ENCODE assay signal across 1 cellular context in the genomic region with DNA sequence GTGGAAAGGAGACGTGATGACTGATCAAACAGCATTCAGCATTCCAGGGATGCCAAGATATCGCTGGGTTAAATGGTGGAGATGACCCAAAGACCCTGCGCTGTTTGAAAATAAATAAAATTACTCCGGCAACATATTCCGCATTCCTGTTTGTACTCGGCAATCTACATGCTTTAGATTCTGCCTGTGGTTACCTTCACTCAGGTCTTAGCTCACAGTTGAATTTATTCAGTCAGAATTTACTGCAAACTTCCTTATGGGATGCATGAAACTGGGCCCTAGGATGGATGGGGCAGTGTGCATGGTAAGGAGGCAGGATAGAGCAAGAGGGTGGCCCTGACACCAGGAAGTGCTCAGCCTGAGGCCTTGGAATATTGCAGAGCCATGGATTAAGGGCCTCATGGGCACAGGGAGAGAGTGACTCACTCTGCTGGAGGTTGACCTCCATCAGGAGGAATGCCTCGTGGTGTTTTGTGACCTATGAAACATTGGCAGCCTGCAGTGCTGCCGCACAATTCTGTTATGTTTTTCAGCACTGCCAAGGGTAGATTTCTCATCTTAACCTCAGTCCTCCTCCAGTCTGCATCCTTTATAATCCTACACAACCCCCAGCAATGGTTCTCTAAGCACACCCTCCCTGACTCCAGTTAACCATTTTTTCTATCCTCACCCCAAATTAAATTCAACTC.
A peak's percentile ranks its signal among the peaks of the same experiment; 100 is the strongest.
TF ChIP-seq lines count a peak whose summit lies in the region.

No MANE protein-coding gene starts in this region.

TF ChIP-seq in HepG2, 621 proteins besides CTCF, POLR2A, EP300 and RAD21 (continued from another document and continues in another):
- TF ChIP-seq KIAA2018 (CRISPR knock-in tag; IDR thresholded peaks at IDR 0.05; ENCODE audit: borderline replicate concordance), result no peak
- TF ChIP-seq TP53 (CRISPR knock-in tag; conservative IDR thresholded peaks at IDR 0.05), result 0 out of 2 replicates have a peak, but pooled peaks have one; percentile 34
- no peak for TF ChIP-seq CHD4 (IDR thresholded peaks at IDR 0.05; ENCODE audit: borderline replicate concordance, low read length)
- TF ChIP-seq STAG1 (CRISPR knock-in tag; IDR thresholded peaks at IDR 0.05), result peak; percentile 42
- no peak for TF ChIP-seq ZNF768 (CRISPR knock-in tag; IDR thresholded peaks at IDR 0.05)
- no peak for TF ChIP-seq ZNF251 (CRISPR knock-in tag; IDR thresholded peaks at IDR 0.05)
- no peak for TF ChIP-seq ARHGAP35 (CRISPR knock-in tag; IDR thresholded peaks at IDR 0.05; ENCODE audit: borderline replicate concordance)
- TF ChIP-seq PCBP2 (optimal IDR thresholded peaks at IDR 0.05; ENCODE audit: low read depth, low read length, poor library complexity, severe bottlenecking), result no peak
- 0 out of 2 replicates have a peak, but pooled peaks have one; percentile 52 for TF ChIP-seq THAP11 (CRISPR knock-in tag; IDR thresholded peaks at IDR 0.05)
- TF ChIP-seq SMYD3 (CRISPR knock-in tag; IDR thresholded peaks at IDR 0.05), result 0 out of 2 replicates have a peak, but pooled peaks have one; percentile 51
- TF ChIP-seq YY1 (IDR thresholded peaks at IDR 0.05; ENCODE audit: insufficient read depth, insufficient replicate concordance, low read depth, low read length), result no peak
- no peak for TF ChIP-seq ZNF30 (CRISPR knock-in tag; IDR thresholded peaks at IDR 0.05)
- TF ChIP-seq, protein P1, sequence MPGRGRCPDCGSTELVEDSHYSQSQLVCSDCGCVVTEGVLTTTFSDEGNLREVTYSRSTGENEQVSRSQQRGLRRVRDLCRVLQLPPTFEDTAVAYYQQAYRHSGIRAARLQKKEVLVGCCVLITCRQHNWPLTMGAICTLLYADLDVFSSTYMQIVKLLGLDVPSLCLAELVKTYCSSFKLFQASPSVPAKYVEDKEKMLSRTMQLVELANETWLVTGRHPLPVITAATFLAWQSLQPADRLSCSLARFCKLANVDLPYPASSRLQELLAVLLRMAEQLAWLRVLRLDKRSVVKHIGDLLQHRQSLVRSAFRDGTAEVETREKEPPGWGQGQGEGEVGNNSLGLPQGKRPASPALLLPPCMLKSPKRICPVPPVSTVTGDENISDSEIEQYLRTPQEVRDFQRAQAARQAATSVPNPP (CRISPR knock-in tag; IDR thresholded peaks at IDR 0.05), result no peak
- TF ChIP-seq IRX3 (CRISPR knock-in tag; IDR thresholded peaks at IDR 0.05; ENCODE audit: borderline replicate concordance, low read depth), result no peak
- TF ChIP-seq ZNF841 (CRISPR knock-in tag; IDR thresholded peaks at IDR 0.05; ENCODE audit: borderline replicate concordance), result no peak
- no peak for TF ChIP-seq ZNF121 (CRISPR knock-in tag; IDR thresholded peaks at IDR 0.05)
- TF ChIP-seq, protein P2, sequence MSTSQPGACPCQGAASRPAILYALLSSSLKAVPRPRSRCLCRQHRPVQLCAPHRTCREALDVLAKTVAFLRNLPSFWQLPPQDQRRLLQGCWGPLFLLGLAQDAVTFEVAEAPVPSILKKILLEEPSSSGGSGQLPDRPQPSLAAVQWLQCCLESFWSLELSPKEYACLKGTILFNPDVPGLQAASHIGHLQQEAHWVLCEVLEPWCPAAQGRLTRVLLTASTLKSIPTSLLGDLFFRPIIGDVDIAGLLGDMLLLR (CRISPR knock-in tag; IDR thresholded peaks at IDR 0.05), result no peak
- TF ChIP-seq HCFC1 (IDR thresholded peaks at IDR 0.05; ENCODE audit: low read depth, low read length), result no peak
- TF ChIP-seq ZEB1 (IDR thresholded peaks at IDR 0.05; ENCODE audit: insufficient replicate concordance, low read depth), result peak; percentile 43
- TF ChIP-seq, protein P3, sequence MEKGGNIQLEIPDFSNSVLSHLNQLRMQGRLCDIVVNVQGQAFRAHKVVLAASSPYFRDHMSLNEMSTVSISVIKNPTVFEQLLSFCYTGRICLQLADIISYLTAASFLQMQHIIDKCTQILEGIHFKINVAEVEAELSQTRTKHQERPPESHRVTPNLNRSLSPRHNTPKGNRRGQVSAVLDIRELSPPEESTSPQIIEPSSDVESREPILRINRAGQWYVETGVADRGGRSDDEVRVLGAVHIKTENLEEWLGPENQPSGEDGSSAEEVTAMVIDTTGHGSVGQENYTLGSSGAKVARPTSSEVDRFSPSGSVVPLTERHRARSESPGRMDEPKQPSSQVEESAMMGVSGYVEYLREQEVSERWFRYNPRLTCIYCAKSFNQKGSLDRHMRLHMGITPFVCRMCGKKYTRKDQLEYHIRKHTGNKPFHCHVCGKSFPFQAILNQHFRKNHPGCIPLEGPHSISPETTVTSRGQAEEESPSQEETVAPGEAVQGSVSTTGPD (CRISPR knock-in tag; IDR thresholded peaks at IDR 0.05), result no peak
- TF ChIP-seq POGK (CRISPR knock-in tag; conservative IDR thresholded peaks at IDR 0.05), result peak; percentile 56; the same call in 1 of the 2 replicates
- peak; percentile 48; the same call in 1 of the 2 replicates for TF ChIP-seq ATF2 (CRISPR knock-in tag; IDR thresholded peaks at IDR 0.05)
- TF ChIP-seq KDM2A (CRISPR knock-in tag; IDR thresholded peaks at IDR 0.05; ENCODE audit: borderline replicate concordance, low read depth), result peak; percentile 73
- no peak for TF ChIP-seq NRL (CRISPR knock-in tag; IDR thresholded peaks at IDR 0.05; ENCODE audit: borderline replicate concordance)
- no peak for TF ChIP-seq ZNF589 (CRISPR knock-in tag; conservative IDR thresholded peaks at IDR 0.05)
- no peak for TF ChIP-seq PBX2 (CRISPR knock-in tag; IDR thresholded peaks at IDR 0.05)
- TF ChIP-seq ZNF34 (CRISPR knock-in tag; IDR thresholded peaks at IDR 0.05; ENCODE audit: borderline replicate concordance), result no peak
- 0 out of 2 replicates have a peak, but pooled peaks have one; percentile 32 for TF ChIP-seq ZNF160 (CRISPR knock-in tag; IDR thresholded peaks at IDR 0.05)
- no peak for TF ChIP-seq KDM5A (IDR thresholded peaks at IDR 0.05; ENCODE audit: borderline replicate concordance, low read length)
- TF ChIP-seq NR3C1 (CRISPR knock-in tag; IDR thresholded peaks at IDR 0.05), result no peak
- peak in 1 of 2 experiments; percentile 75; a peak in 2 of 4 replicates for TF ChIP-seq KLF16 (CRISPR knock-in tag; IDR thresholded peaks at IDR 0.05)
- TF ChIP-seq ZNF737 (CRISPR knock-in tag; IDR thresholded peaks at IDR 0.05; ENCODE audit: borderline replicate concordance), result no peak
- no peak for TF ChIP-seq NFYC (CRISPR knock-in tag; IDR thresholded peaks at IDR 0.05)
- TF ChIP-seq THAP7 (CRISPR knock-in tag; IDR thresholded peaks at IDR 0.05), result 0 out of 2 replicates have a peak, but pooled peaks have one; percentile 23
- no peak for TF ChIP-seq CERS6 (CRISPR knock-in tag; IDR thresholded peaks at IDR 0.05)
- TF ChIP-seq, protein P4, sequence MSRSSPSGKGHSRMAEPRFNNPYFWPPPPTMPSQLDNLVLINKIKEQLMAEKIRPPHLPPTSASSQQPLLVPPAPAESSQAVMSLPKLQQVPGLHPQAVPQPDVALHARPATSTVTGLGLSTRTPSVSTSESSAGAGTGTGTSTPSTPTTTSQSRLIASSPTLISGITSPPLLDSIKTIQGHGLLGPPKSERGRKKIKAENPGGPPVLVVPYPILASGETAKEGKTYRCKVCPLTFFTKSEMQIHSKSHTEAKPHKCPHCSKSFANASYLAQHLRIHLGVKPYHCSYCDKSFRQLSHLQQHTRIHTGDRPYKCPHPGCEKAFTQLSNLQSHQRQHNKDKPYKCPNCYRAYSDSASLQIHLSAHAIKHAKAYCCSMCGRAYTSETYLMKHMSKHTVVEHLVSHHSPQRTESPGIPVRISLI (CRISPR knock-in tag; IDR thresholded peaks at IDR 0.05; ENCODE audit: borderline replicate concordance), result no peak
- no peak for TF ChIP-seq ZNF773 (CRISPR knock-in tag; IDR thresholded peaks at IDR 0.05; ENCODE audit: borderline replicate concordance)
- no peak for TF ChIP-seq ZFP41 (CRISPR knock-in tag; IDR thresholded peaks at IDR 0.05; ENCODE audit: borderline replicate concordance)
- TF ChIP-seq REPIN1 (CRISPR knock-in tag; IDR thresholded peaks at IDR 0.05; ENCODE audit: borderline replicate concordance, low read depth), result peak; percentile 65; the same call in 1 of the 2 replicates
